In genomic region chr3:107133891-107134290, GRCh38 we compare ENCODE assay signal across 18 cellular contexts.
"Had no signal": no experiment of that assay in that cellular context is flagged by ENCODE, and none has a peak within 500 bp of the region (broad histone marks: within the 10 kb centered on the region; RNA-seq: fewer than 3 reads in every experiment).

No MANE protein-coding gene starts in this region.

- H3K27me3 Mint-ChIP-seq: central memory CD8-positive, alpha-beta T cell; natural killer cell treated with Interleukin-12 subunit alpha and Interleukin-12 subunit beta and Interleukin-15 and Interleukin-18, amount 100 ng/mL, for 72 hours; stimulated activated naive B cell treated with anti-CD40 and anti-IgM and Interleukin-4, amounts not matched to agents 10 μg/mL and 1 μg/mL and 100 μg/mL, for 72 hours; stimulated activated naive CD8-positive, alpha-beta T cell treated with anti-CD3 and anti-CD28 coated beads, Interleukin-15, amount 100 ng/mL, for 72 hours; type B pancreatic cell had no signal

- H3K9me3 Mint-ChIP-seq: stimulated activated naive B cell treated with anti-CD40 and anti-IgM and Interleukin-4, amounts not matched to agents 10 μg/mL and 1 μg/mL and 100 μg/mL, for 72 hours; stimulated activated naive CD8-positive, alpha-beta T cell treated with anti-CD3 and anti-CD28 coated beads, Interleukin-15, amount 100 ng/mL, for 72 hours had no signal

- H3K36me3 ChIP-seq: gastrocnemius medialis, heart right ventricle, neutrophil, thoracic aorta had no signal

- ATAC-seq: gastrocnemius medialis; heart right ventricle; left lobe of liver; natural killer cell treated with Interleukin-12 subunit alpha and Interleukin-12 subunit beta and Interleukin-15 and Interleukin-18, amount 100 ng/mL, for 72 hours; psoas muscle; sciatic nerve; stimulated activated naive B cell treated with anti-CD40 and anti-IgM and Interleukin-4, amounts not matched to agents 10 μg/mL and 1 μg/mL and 100 μg/mL, for 72 hours; stimulated activated naive CD8-positive, alpha-beta T cell treated with anti-CD3 and anti-CD28 coated beads, Interleukin-15, amount 100 ng/mL, for 72 hours had no signal

- H3K4me3 Mint-ChIP-seq: central memory CD8-positive, alpha-beta T cell; natural killer cell treated with Interleukin-12 subunit alpha and Interleukin-12 subunit beta and Interleukin-15 and Interleukin-18, amount 100 ng/mL, for 72 hours; stimulated activated naive B cell treated with anti-CD40 and anti-IgM and Interleukin-4, amounts not matched to agents 10 μg/mL and 1 μg/mL and 100 μg/mL, for 72 hours; stimulated activated naive CD8-positive, alpha-beta T cell treated with anti-CD3 and anti-CD28 coated beads, Interleukin-15, amount 100 ng/mL, for 72 hours; type B pancreatic cell had no signal

- H3K27ac Mint-ChIP-seq: natural killer cell treated with Interleukin-12 subunit alpha and Interleukin-12 subunit beta and Interleukin-15 and Interleukin-18, amount 100 ng/mL, for 72 hours; stimulated activated naive B cell treated with anti-CD40 and anti-IgM and Interleukin-4, amounts not matched to agents 10 μg/mL and 1 μg/mL and 100 μg/mL, for 72 hours; stimulated activated naive CD8-positive, alpha-beta T cell treated with anti-CD3 and anti-CD28 coated beads, Interleukin-15, amount 100 ng/mL, for 72 hours; type B pancreatic cell had no signal

- H3K4me1 ChIP-seq: gastrocnemius medialis, heart right ventricle, psoas muscle had no signal

- H3K4me1 Mint-ChIP-seq: central memory CD8-positive, alpha-beta T cell; stimulated activated naive B cell treated with anti-CD40 and anti-IgM and Interleukin-4, amounts not matched to agents 10 μg/mL and 1 μg/mL and 100 μg/mL, for 72 hours; stimulated activated naive CD8-positive, alpha-beta T cell treated with anti-CD3 and anti-CD28 coated beads, Interleukin-15, amount 100 ng/mL, for 72 hours had no signal

- DNase-seq: dermis blood vessel endothelial cell; effector CD4-positive, alpha-beta T cell; gastrocnemius medialis; heart right ventricle; hypothalamus; mammary epithelial cell; psoas muscle; stimulated activated CD4-positive, alpha-beta T cell treated with anti-CD3 and anti-CD28 coated beads, Interleukin-2, amount 100 ng/mL, for 24 hours; stimulated activated CD4-positive, alpha-beta T cell treated with anti-CD3 and anti-CD28 coated beads, Interleukin-4, amount 100 ng/mL, for 4 hours; stimulated activated naive B cell treated with anti-CD40 and anti-IgM and Interleukin-4, amounts not matched to agents 10 μg/mL and 1 μg/mL and 100 μg/mL, for 72 hours; stimulated activated naive CD8-positive, alpha-beta T cell treated with anti-CD3 and anti-CD28 coated beads, Interleukin-15, amount 100 ng/mL, for 72 hours had no signal

- H3K27me3 ChIP-seq: gastrocnemius medialis, heart right ventricle, neutrophil had no signal

- H3K9me3 ChIP-seq: gastrocnemius medialis, heart right ventricle, neutrophil, psoas muscle, thoracic aorta had no signal

- H3K4me3 ChIP-seq: gastrocnemius medialis, heart right ventricle, psoas muscle, thoracic aorta had no signal

- H3K27ac ChIP-seq: gastrocnemius medialis, heart right ventricle, neutrophil, psoas muscle, thoracic aorta had no signal

- H3K36me3 Mint-ChIP-seq: natural killer cell treated with Interleukin-12 subunit alpha and Interleukin-12 subunit beta and Interleukin-15 and Interleukin-18, amount 100 ng/mL, for 72 hours; stimulated activated naive B cell treated with anti-CD40 and anti-IgM and Interleukin-4, amounts not matched to agents 10 μg/mL and 1 μg/mL and 100 μg/mL, for 72 hours; type B pancreatic cell had no signal
